ENCODE assay signal across 22 cellular contexts in genomic region chr7:92851732-92852131, GRCh38. TPM values are rescaled to one million over a fixed set of nuclear protein-coding genes. Genes with fewer than 3 reads are reported as not detected.
A peak's percentile ranks its signal among the peaks of the same experiment; 100 is the strongest.
DNase-seq lines count a peak whose midpoint lies in the region; ATAC-seq and TF ChIP-seq lines count a peak whose summit lies in the region.
"Had no signal": no experiment of that assay in that cellular context is flagged by ENCODE, and none has a peak within 500 bp of the region (broad histone marks: within the 10 kb centered on the region; RNA-seq: fewer than 3 reads in every experiment).

No MANE protein-coding gene starts in this region.

- no peaks in the 10 kb centered on the region for H3K4me1 Mint-ChIP-seq in MCF 10A (ENCODE audit: insufficient read depth, unreplicated experiment)

- no peak overlapping the region for H3K27ac ChIP-seq in mammary epithelial cell (ENCODE audit: insufficient read depth, low read depth, low read length)
- H3K27ac ChIP-seq in KOPT-K1 (ENCODE audit: low read depth, low read length, poor library complexity, severe bottlenecking) = peak overlapping the region; percentile 98
- H3K27ac ChIP-seq: brain microvascular endothelial cell, C4-2B, KMS-11, left lung, psoas muscle, sigmoid colon, uterus, WERI-Rb-1 had no signal

- no peak overlapping the region for H2AFZ ChIP-seq in mammary epithelial cell (ENCODE audit: low read depth, low read length)

- H4K20me1 ChIP-seq in mammary epithelial cell (ENCODE audit: insufficient read depth, low read length) = no peaks in the 10 kb centered on the region

- no peak overlapping the region for H3K4me3 Mint-ChIP-seq in MCF 10A (ENCODE audit: unreplicated experiment)
- H3K4me3 Mint-ChIP-seq: stimulated activated naive CD8-positive, alpha-beta T cell treated with anti-CD3 and anti-CD28 coated beads, Interleukin-15, Interleukin-2, amounts not matched to agents 100 ng/mL and 50 ng/mL, for 24 hours had no signal

- DNase-seq in mammary epithelial cell (peak; percentile 29), MCF 10A (ENCODE audit: unreplicated experiment) (no peak), astrocyte of the spinal cord (ENCODE audit: low read depth, low spot score) (peak; percentile 29), T1000 (lab: John Stamatoyannopoulos, UW) (no peak), foreskin melanocyte (no peak), occipital lobe (lab: John Stamatoyannopoulos, UW) (no peak)
- DNase-seq in stimulated activated naive CD8-positive, alpha-beta T cell treated with anti-CD3 and anti-CD28 coated beads, Interleukin-15, Interleukin-2, amounts not matched to agents 100 U/mL and 50 U/mL, for 24 hours = no peak
- DNase-seq: activated CD4-positive, alpha-beta T cell treated with anti-CD3 and anti-CD28 coated beads, Interleukin-2, amount 50 U/mL, for 1 hour; brain microvascular endothelial cell; left lung; NCI-H1436 treated with DMSO at 0.1 percent for 48 hours; NCI-H748 treated with DMSO at 0.1 percent for 48 hours; psoas muscle; sigmoid colon; uterus; WERI-Rb-1 had no signal

- H3K36me3 Mint-ChIP-seq in MCF 10A (ENCODE audit: insufficient read depth, unreplicated experiment) = no peaks in the 10 kb centered on the region

- H3K9me3 Mint-ChIP-seq in MCF 10A (ENCODE audit: unreplicated experiment) = no peaks in the 10 kb centered on the region
- H3K9me3 Mint-ChIP-seq: stimulated activated naive CD8-positive, alpha-beta T cell treated with anti-CD3 and anti-CD28 coated beads, Interleukin-15, Interleukin-2, amounts not matched to agents 100 ng/mL and 50 ng/mL, for 24 hours had no signal

- POLR2A ChIA-PET in MCF 10A (lab: Yijun Ruan, JAX) = no interaction called here

- H3K36me3 ChIP-seq in mammary epithelial cell (ENCODE audit: insufficient read depth, low read length) (no peaks in the 10 kb centered on the region), KOPT-K1 (ENCODE audit: insufficient read depth, low read length) (peaks cover 25% of the 10 kb centered on the region; the same call in 1 of the 2 replicates)
- H3K36me3 ChIP-seq: brain microvascular endothelial cell, left lung, sigmoid colon, uterus, WERI-Rb-1 had no signal

- intact Hi-C loops in mammary epithelial cell (cut with micrococcal nuclease) (no loop called here), MCF 10A (cut with micrococcal nuclease) (loop anchor here (10.0 kb wide), 1 partner anchor 507 kb away; no protein-coding TSS in a partner anchor)

- H3K9ac ChIP-seq in mammary epithelial cell (ENCODE audit: insufficient read depth, low read length) = no peak overlapping the region
- H3K9ac ChIP-seq: KMS-11 had no signal

- in situ Hi-C loops in mammary epithelial cell (cut with MboI; ENCODE audit: low sequenced_read_pairs in 2 of 2) (no loop called here), astrocyte of the spinal cord (cut with HindIII; ENCODE audit: low sequenced_read_pairs) (no loop called here)

- no TSS peak for BruUV-seq in mammary epithelial cell (replicated peaks; lab: Mats Ljungman, UMichigan)
- no TSS peak for BruUV-seq in MCF 10A (replicated peaks; lab: Mats Ljungman, UMichigan)

- dilution Hi-C loops in mammary epithelial cell (cut with HindIII; ENCODE audit: low sequenced_read_pairs) = no loop called here

- peak; percentile 21 for ATAC-seq in stimulated activated naive CD8-positive, alpha-beta T cell treated with anti-CD3 and anti-CD28 coated beads, Interleukin-15, Interleukin-2, amounts not matched to agents 100 U/mL and 50 U/mL, for 24 hours
- ATAC-seq: HCT116, left lung, psoas muscle, Right ventricle myocardium inferior had no signal

- 70% methylated on average over 3 of the region's 3 CpGs for WGBS in mammary epithelial cell (ENCODE audit: low coverage, missing lambda C conversion rate)

- H3K4me2 ChIP-seq in mammary epithelial cell (ENCODE audit: insufficient read depth, low read depth, low read length) = no peak overlapping the region
- H3K4me2 ChIP-seq: KMS-11 had no signal

- CTCF ChIA-PET in mammary epithelial cell (lab: Charles Lee; ENCODE audit: low non-redundant PET) = no interaction called here
- CTCF ChIA-PET in MCF 10A (lab: Yijun Ruan, JAX) = no interaction called here

- H3K4me1 ChIP-seq in mammary epithelial cell (ENCODE audit: insufficient read depth, low read length) = no peaks in the 10 kb centered on the region
- H3K4me1 ChIP-seq: left lung, psoas muscle, sigmoid colon, uterus had no signal

- H3K4me3 ChIP-seq in mammary epithelial cell (replicated peaks in 1 of 3; ENCODE audit: insufficient read depth in 1 of 3, low read depth in 2 of 3, low read length in 3 of 3) = no peak overlapping the region
- no peak overlapping the region for H3K4me3 ChIP-seq in astrocyte of the spinal cord (ENCODE audit: low read depth, low read length)
- H3K4me3 ChIP-seq: left lung, psoas muscle, sigmoid colon, uterus had no signal

- no peak for TF ChIP-seq CTCF in mammary epithelial cell (conservative IDR thresholded peaks at IDR 0.05 in 1 of 2, IDR thresholded peaks at IDR 0.05 in 1 of 2; ENCODE audit: extremely low read depth in 1 of 2, insufficient read depth in 1 of 2, low read depth in 1 of 2, low read length in 2 of 2)
- TF ChIP-seq CTCF in MCF 10A (IDR thresholded peaks at IDR 0.05; ENCODE audit: unreplicated experiment) = no peak
- no peak for TF ChIP-seq CTCF in astrocyte of the spinal cord (IDR thresholded peaks at IDR 0.05; ENCODE audit: low read depth, low read length)

- no peaks in the 10 kb centered on the region for H3K27me3 Mint-ChIP-seq in MCF 10A (ENCODE audit: insufficient read depth, unreplicated experiment)

- no peak overlapping the region for H3K27ac Mint-ChIP-seq in MCF 10A (ENCODE audit: low read depth, unreplicated experiment)
- H3K27ac Mint-ChIP-seq: stimulated activated naive CD8-positive, alpha-beta T cell treated with anti-CD3 and anti-CD28 coated beads, Interleukin-15, Interleukin-2, amounts not matched to agents 100 ng/mL and 50 ng/mL, for 24 hours had no signal

- H3K79me2 ChIP-seq in mammary epithelial cell (ENCODE audit: insufficient read depth, low read length) = no peaks in the 10 kb centered on the region

- no peaks in the 10 kb centered on the region for H3K9me3 ChIP-seq in mammary epithelial cell (replicated peaks; ENCODE audit: insufficient read depth, low read length)
- H3K9me3 ChIP-seq in KOPT-K1 (ENCODE audit: insufficient read depth, low read length, poor library complexity, severe bottlenecking) = no peaks in the 10 kb centered on the region
- H3K9me3 ChIP-seq: left lung, psoas muscle, sigmoid colon, uterus had no signal

- no peaks in the 10 kb centered on the region for H3K27me3 ChIP-seq in mammary epithelial cell (ENCODE audit: insufficient read depth, low read length)
- H3K27me3 ChIP-seq: brain microvascular endothelial cell, sigmoid colon, uterus had no signal

RNA-seq across cellular contexts. Expression of gene CDK6, which starts 15.4 kb away (rescaled TPM):
- total RNA-seq in mammary epithelial cell (100 to 1,000 TPM; 130 to 171 TPM), MCF 10A (2022) (89.8 and 124 TPM in 2 replicates), occipital lobe (11.1 TPM)
- 49.2 TPM for polyA plus RNA-seq in mammary epithelial cell
- 277 TPM for polyA minus RNA-seq in mammary epithelial cell

Comparison
In these comparisons a context has a peak if more than half of its experiments do, and no peak if none do; other contexts are left out.
1. DNase-seq: peak in mammary epithelial cell (single experiment) and astrocyte of the spinal cord (single experiment); none in MCF 10A (single experiment), stimulated activated naive CD8-positive, alpha-beta T cell treated with anti-CD3 and anti-CD28 coated beads, Interleukin-15, Interleukin-2, amounts not matched to agents 100 U/mL and 50 U/mL, for 24 hours (single experiment), T1000 (single experiment), foreskin melanocyte (single experiment) and occipital lobe (single experiment).